In the genomic region with DNA sequence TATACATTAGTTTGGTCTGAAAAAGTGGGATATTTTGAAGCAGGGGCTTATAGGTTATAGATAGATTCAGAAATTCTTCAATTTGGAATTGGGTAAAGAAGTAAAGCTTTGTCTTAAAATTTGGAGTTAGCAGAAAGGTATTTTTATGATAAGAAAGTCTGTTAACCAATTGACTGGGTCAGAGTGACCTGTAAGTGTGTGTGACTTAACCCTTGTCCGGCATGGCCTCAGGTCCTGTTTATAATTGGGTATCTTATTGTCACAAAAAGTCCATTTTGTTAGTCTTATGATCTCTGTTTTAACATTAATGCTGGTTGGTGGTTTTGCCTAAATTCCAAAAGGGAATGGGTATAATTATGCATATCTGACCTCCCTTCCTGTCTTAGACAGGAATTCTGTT, we compare ENCODE assay signal across 2 cellular contexts.
TF ChIP-seq lines count a peak whose summit lies in the region.

No MANE protein-coding gene starts in this region.

TF ChIP-seq in GM23338, 12 proteins besides CTCF, POLR2A, EP300 and RAD21:
- TF ChIP-seq, protein P1, sequence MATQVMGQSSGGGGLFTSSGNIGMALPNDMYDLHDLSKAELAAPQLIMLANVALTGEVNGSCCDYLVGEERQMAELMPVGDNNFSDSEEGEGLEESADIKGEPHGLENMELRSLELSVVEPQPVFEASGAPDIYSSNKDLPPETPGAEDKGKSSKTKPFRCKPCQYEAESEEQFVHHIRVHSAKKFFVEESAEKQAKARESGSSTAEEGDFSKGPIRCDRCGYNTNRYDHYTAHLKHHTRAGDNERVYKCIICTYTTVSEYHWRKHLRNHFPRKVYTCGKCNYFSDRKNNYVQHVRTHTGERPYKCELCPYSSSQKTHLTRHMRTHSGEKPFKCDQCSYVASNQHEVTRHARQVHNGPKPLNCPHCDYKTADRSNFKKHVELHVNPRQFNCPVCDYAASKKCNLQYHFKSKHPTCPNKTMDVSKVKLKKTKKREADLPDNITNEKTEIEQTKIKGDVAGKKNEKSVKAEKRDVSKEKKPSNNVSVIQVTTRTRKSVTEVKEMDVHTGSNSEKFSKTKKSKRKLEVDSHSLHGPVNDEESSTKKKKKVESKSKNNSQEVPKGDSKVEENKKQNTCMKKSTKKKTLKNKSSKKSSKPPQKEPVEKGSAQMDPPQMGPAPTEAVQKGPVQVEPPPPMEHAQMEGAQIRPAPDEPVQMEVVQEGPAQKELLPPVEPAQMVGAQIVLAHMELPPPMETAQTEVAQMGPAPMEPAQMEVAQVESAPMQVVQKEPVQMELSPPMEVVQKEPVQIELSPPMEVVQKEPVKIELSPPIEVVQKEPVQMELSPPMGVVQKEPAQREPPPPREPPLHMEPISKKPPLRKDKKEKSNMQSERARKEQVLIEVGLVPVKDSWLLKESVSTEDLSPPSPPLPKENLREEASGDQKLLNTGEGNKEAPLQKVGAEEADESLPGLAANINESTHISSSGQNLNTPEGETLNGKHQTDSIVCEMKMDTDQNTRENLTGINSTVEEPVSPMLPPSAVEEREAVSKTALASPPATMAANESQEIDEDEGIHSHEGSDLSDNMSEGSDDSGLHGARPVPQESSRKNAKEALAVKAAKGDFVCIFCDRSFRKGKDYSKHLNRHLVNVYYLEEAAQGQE (IDR thresholded peaks at IDR 0.05; ENCODE audit: unreplicated experiment) = no peak
- TF ChIP-seq EZH2 (IDR thresholded peaks at IDR 0.05; ENCODE audit: low read depth, unreplicated experiment) (no peak), CREB1 (CRISPR knock-in tag; IDR thresholded peaks at IDR 0.05; ENCODE audit: low read depth) (no peak), POLR2AphosphoS5 (IDR thresholded peaks at IDR 0.05; ENCODE audit: low read depth) (no peak), ZNF114 (CRISPR knock-in tag; IDR thresholded peaks at IDR 0.05) (no peak), NANOG (IDR thresholded peaks at IDR 0.05; ENCODE audit: borderline replicate concordance) (no peak), STAT1 (IDR thresholded peaks at IDR 0.05; ENCODE audit: unreplicated experiment) (no peak), ZNF462 (CRISPR knock-in tag; IDR thresholded peaks at IDR 0.05) (no peak), JUNB (IDR thresholded peaks at IDR 0.05; ENCODE audit: unreplicated experiment) (no peak)
- TF ChIP-seq, protein P2, sequence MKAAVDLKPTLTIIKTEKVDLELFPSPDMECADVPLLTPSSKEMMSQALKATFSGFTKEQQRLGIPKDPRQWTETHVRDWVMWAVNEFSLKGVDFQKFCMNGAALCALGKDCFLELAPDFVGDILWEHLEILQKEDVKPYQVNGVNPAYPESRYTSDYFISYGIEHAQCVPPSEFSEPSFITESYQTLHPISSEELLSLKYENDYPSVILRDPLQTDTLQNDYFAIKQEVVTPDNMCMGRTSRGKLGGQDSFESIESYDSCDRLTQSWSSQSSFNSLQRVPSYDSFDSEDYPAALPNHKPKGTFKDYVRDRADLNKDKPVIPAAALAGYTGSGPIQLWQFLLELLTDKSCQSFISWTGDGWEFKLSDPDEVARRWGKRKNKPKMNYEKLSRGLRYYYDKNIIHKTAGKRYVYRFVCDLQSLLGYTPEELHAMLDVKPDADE (IDR thresholded peaks at IDR 0.05) = no peak

TF ChIP-seq in H1, 55 proteins besides CTCF, POLR2A, EP300 and RAD21:
- no peak for TF ChIP-seq POU5F1 (IDR thresholded peaks at IDR 0.05; ENCODE audit: low read depth, low read length)
